ENCODE assay signal across 1 cellular context in genomic region chr4:99861120-99861905, GRCh38.
A peak's percentile ranks its signal among the peaks of the same experiment; 100 is the strongest.
TF ChIP-seq lines count a peak whose summit lies in the region.

No MANE protein-coding gene starts in this region.

TF ChIP-seq in GM12878, 131 proteins besides CTCF, POLR2A, EP300 and RAD21 (continued from another document):
- TF ChIP-seq REST (IDR thresholded peaks at IDR 0.05; ENCODE audit: low read depth, low read length) = no peak
- TF ChIP-seq ATF7 (IDR thresholded peaks at IDR 0.05; ENCODE audit: low read depth) = peak; percentile 51; the same call in 1 of the 2 replicates
- peak; percentile 16 to 31; a peak in 2 of 4 replicates for TF ChIP-seq IKZF2 (IDR thresholded peaks at IDR 0.05)
- TF ChIP-seq STAT3 (IDR thresholded peaks at IDR 0.05; ENCODE audit: low read depth, low read length) = no peak
- TF ChIP-seq EED (IDR thresholded peaks at IDR 0.05; ENCODE audit: low read depth) = peak; percentile 38; the same call in 1 of the 2 replicates
- no peak for TF ChIP-seq E2F4 (IDR thresholded peaks at IDR 0.05; ENCODE audit: low read depth, low read length)
- TF ChIP-seq SUPT20H (IDR thresholded peaks at IDR 0.05; ENCODE audit: borderline replicate concordance, control insufficient read depth, low read depth, low read length) = no peak
- peak; percentile 55; the same call in 1 of the 2 replicates for TF ChIP-seq ATF2 (IDR thresholded peaks at IDR 0.05; ENCODE audit: low read length)
- no peak for TF ChIP-seq SMC3 (IDR thresholded peaks at IDR 0.05; ENCODE audit: borderline replicate concordance, low read length)
- peak in 1 of 2 experiments; percentile 24; a peak in 1 of 4 replicates for TF ChIP-seq ETV6 (conservative IDR thresholded peaks at IDR 0.05 in 1 of 2, IDR thresholded peaks at IDR 0.05 in 1 of 2; ENCODE audit: borderline replicate concordance in 1 of 2, low read depth in 1 of 2)
- TF ChIP-seq POLR2AphosphoS2 (IDR thresholded peaks at IDR 0.05; ENCODE audit: low read depth, low read length) = no peak
- TF ChIP-seq CREM (IDR thresholded peaks at IDR 0.05; ENCODE audit: low read depth) = peak; percentile 47; the same call in 1 of the 2 replicates
- TF ChIP-seq NFIC (IDR thresholded peaks at IDR 0.05; ENCODE audit: low read depth, low read length) = no peak
- TF ChIP-seq JUNB (IDR thresholded peaks at IDR 0.05) = 0 out of 2 replicates have a peak, but pooled peaks have one; percentile 27
- TF ChIP-seq ZBED1 (IDR thresholded peaks at IDR 0.05; ENCODE audit: borderline replicate concordance) = 0 out of 2 replicates have a peak, but pooled peaks have one; percentile 21
